Comparison of ENCODE assay signal across 15 cellular contexts in genomic region chr18:54672846-54673475, GRCh38.
DNase-seq lines count a peak whose midpoint lies in the region; ATAC-seq and TF ChIP-seq lines count a peak whose summit lies in the region.
"Had no signal": no experiment of that assay in that cellular context is flagged by ENCODE, and none has a peak within 500 bp of the region (broad histone marks: within the 10 kb centered on the region; RNA-seq: fewer than 3 reads in every experiment).

No MANE protein-coding gene starts in this region.

- no peaks in the 10 kb centered on the region for H3F3A ChIP-seq in smooth muscle cell (ENCODE audit: low read depth)

- peak overlapping the region; percentile 14 for H2AFZ ChIP-seq in smooth muscle cell (ENCODE audit: low read depth)

- no peak overlapping the region for H3K4me3 ChIP-seq in smooth muscle cell

- 73% methylated on average over 6 of the region's 6 CpGs for WGBS in smooth muscle cell (ENCODE audit: low lambda C conversion rate)

- no peaks in the 10 kb centered on the region for H4K20me1 ChIP-seq in smooth muscle cell (ENCODE audit: low read depth)

- TF ChIP-seq CTCF in smooth muscle cell (IDR thresholded peaks at IDR 0.05; ENCODE audit: borderline replicate concordance, insufficient read depth, poor library complexity, severe bottlenecking): no peak

- ATAC-seq in left lobe of liver: peak; percentile 78
- ATAC-seq in GM19467 (IDR thresholded peaks at IDR 0.05; ENCODE audit: unreplicated experiment): no peak
- ATAC-seq in GM19397 (IDR thresholded peaks at IDR 0.05; ENCODE audit: unreplicated experiment): no peak
- ATAC-seq: HCT116 had no signal

- no peaks in the 10 kb centered on the region for H3K36me3 ChIP-seq in smooth muscle cell (ENCODE audit: low read depth)

- peak overlapping the region; percentile 33 for H3K27ac ChIP-seq in smooth muscle cell (ENCODE audit: low read depth)

- no peaks in the 10 kb centered on the region for H3K27me3 ChIP-seq in smooth muscle cell (ENCODE audit: low read depth)

- peak; percentile 13 for DNase-seq in HT1080 (ENCODE audit: low read depth)
- peak; percentile 65 for DNase-seq in astrocyte of the hippocampus (ENCODE audit: low read depth, low spot score)
- DNase-seq in left lobe of liver (ENCODE audit: low spot score): no peak
- DNase-seq in smooth muscle cell (lab: John Stamatoyannopoulos, UW; ENCODE audit: unreplicated experiment): no peak
- no peak for DNase-seq in mesenteric fat pad (ENCODE audit: low spot score)
- DNase-seq: activated CD4-positive, alpha-beta memory T cell treated with anti-CD3 and anti-CD28 coated beads for 36 hours; activated T-cell treated with anti-CD3 and anti-CD28 coated beads, Interleukin-2, amount 50 U/mL, for 48 hours; AML-193; effector memory CD4-positive, alpha-beta T cell; NCI-H2081; NCI-H524 treated with DMSO at 0.1 percent for 48 hours; posterior cingulate gyrus had no signal

- H3K79me2 ChIP-seq in smooth muscle cell (ENCODE audit: low read depth): no peaks in the 10 kb centered on the region

- H3K9ac ChIP-seq in smooth muscle cell (ENCODE audit: low read depth): no peak overlapping the region

- no peaks in the 10 kb centered on the region for H3K4me1 ChIP-seq in smooth muscle cell (ENCODE audit: low read depth)

- no peaks in the 10 kb centered on the region for H3K9me3 ChIP-seq in smooth muscle cell (replicated peaks; ENCODE audit: low read depth)

- no peak overlapping the region for H3K4me2 ChIP-seq in smooth muscle cell

Comparison
In these comparisons a context has a peak if more than half of its experiments do, and no peak if none do; other contexts are left out.
1. DNase-seq: peak in HT1080 (single experiment) and astrocyte of the hippocampus (single experiment); none in left lobe of liver (single experiment), smooth muscle cell (single experiment) and mesenteric fat pad (single experiment).